Comparison of ENCODE assay signal across 14 cellular contexts in genomic region chr12:4121506-4122020, GRCh38.
"Had no signal": no experiment of that assay in that cellular context is flagged by ENCODE, and none has a peak within 500 bp of the region (broad histone marks: within the 10 kb centered on the region; RNA-seq: fewer than 3 reads in every experiment).

No MANE protein-coding gene starts in this region.

- H3K4me3 Mint-ChIP-seq: activated CD4-positive, alpha-beta memory T cell treated with anti-CD3 and anti-CD28 coated beads, Interleukin-2, amount 10 ng/mL, durations not matched to agents 7 days and 5 days; activated naive CD8-positive, alpha-beta T cell; brain had no signal

- H3K27ac ChIP-seq: lower lobe of right lung, thyroid gland had no signal

- H3K27me3 ChIP-seq: thyroid gland had no signal

- DNase-seq: activated CD4-positive, alpha-beta memory T cell treated with anti-CD3 and anti-CD28 coated beads, Interleukin-2, amount 10 ng/mL, durations not matched to agents 7 days and 5 days; activated effector memory CD4-positive, alpha-beta T cell treated with Interleukin-2 at 50 U/mL for 16 hours; amygdala; dermis blood vessel endothelial cell; hippocampal formation; lower lobe of right lung; midbrain; occipital lobe; SHP77; stimulated activated CD4-positive, alpha-beta T cell treated with anti-CD3 and anti-CD28 coated beads, Interleukin-4, amount 100 ng/mL, for 1 hour; thyroid gland had no signal

- H3K36me3 Mint-ChIP-seq: activated naive CD8-positive, alpha-beta T cell; brain had no signal

- H3K36me3 ChIP-seq: lower lobe of right lung, thyroid gland had no signal

- H3K4me3 ChIP-seq: lower lobe of right lung, thyroid gland had no signal

- H3K9me3 Mint-ChIP-seq: activated CD4-positive, alpha-beta memory T cell treated with anti-CD3 and anti-CD28 coated beads, Interleukin-2, amount 10 ng/mL, durations not matched to agents 7 days and 5 days had no signal

- H3K9me3 ChIP-seq: lower lobe of right lung, thyroid gland had no signal

- H3K27ac Mint-ChIP-seq: activated CD4-positive, alpha-beta memory T cell treated with anti-CD3 and anti-CD28 coated beads, Interleukin-2, amount 10 ng/mL, durations not matched to agents 7 days and 5 days; activated naive CD8-positive, alpha-beta T cell; brain had no signal

- ATAC-seq: activated CD4-positive, CD25-positive, alpha-beta regulatory T cell treated with anti-CD3 and anti-CD28 coated beads, Interleukin-2, amount 50 U/mL, for 24 hours; lower lobe of right lung had no signal

- H3K27me3 Mint-ChIP-seq: activated naive CD8-positive, alpha-beta T cell had no signal
